19 cellular contexts compared by ENCODE assay signal in genomic region chr9:134959971-134960310, GRCh38. TPM values are rescaled to one million over a fixed set of nuclear protein-coding genes. Genes with fewer than 3 reads are reported as not detected.
"Had no signal": no experiment of that assay in that cellular context is flagged by ENCODE, and none has a peak within 500 bp of the region (broad histone marks: within the 10 kb centered on the region; RNA-seq: fewer than 3 reads in every experiment).

No MANE protein-coding gene starts in this region.

- DNase-seq: activated CD4-positive, alpha-beta memory T cell treated with anti-CD3 and anti-CD28 coated beads for 36 hours; activated CD4-positive, alpha-beta T cell treated with anti-CD3 and anti-CD28 coated beads for 36 hours; activated T-cell treated with anti-CD3 and anti-CD28 coated beads, Interleukin-2, amount 50 U/mL, for 1 hour; effector CD4-positive, alpha-beta T cell; naive B cell; stimulated activated CD4-positive, alpha-beta T cell treated with anti-CD3 and anti-CD28 coated beads, Interleukin-2, amount 100 ng/mL, for 24 hours; stimulated activated naive CD4-positive, alpha-beta T cell treated with Interleukin-2 at 50 U/mL for 16 hours; transverse colon had no signal

- H3K27ac Mint-ChIP-seq: activated CD4-positive, alpha-beta memory T cell treated with anti-CD3 and anti-CD28 coated beads for 36 hours; activated CD4-positive, alpha-beta T cell treated with anti-CD3 and anti-CD28 coated beads for 36 hours; activated naive CD4-positive, alpha-beta T cell treated with anti-CD3 and anti-CD28 coated beads, Interleukin-2, amount 50 U/mL, for 24 hours; activated T-helper 2 cell treated with anti-CD3 and anti-CD28 coated beads, Interferon-gamma antibody, Interleukin-2, Interleukin-4, amounts not matched to agents 10 μg/mL and 5 μg/mL and 100 μg/mL, durations not matched to agents 14 hours and 24 hours and 36 hours; naive B cell had no signal

- H3K4me1 ChIP-seq: ascending aorta, gastroesophageal sphincter, left lung, transverse colon had no signal

- H3K9me3 ChIP-seq: ascending aorta, left lung, neutrophil, transverse colon had no signal

- H3K4me1 Mint-ChIP-seq: activated CD4-positive, alpha-beta T cell treated with anti-CD3 and anti-CD28 coated beads for 36 hours; activated naive CD4-positive, alpha-beta T cell treated with anti-CD3 and anti-CD28 coated beads, Interleukin-2, amount 50 U/mL, for 24 hours; naive B cell had no signal

- H3K4me3 ChIP-seq: ascending aorta, gastroesophageal sphincter, heart left ventricle, left lung, transverse colon had no signal

- H3K36me3 Mint-ChIP-seq: activated CD4-positive, alpha-beta memory T cell treated with anti-CD3 and anti-CD28 coated beads for 36 hours; activated naive CD4-positive, alpha-beta T cell treated with anti-CD3 and anti-CD28 coated beads, Interleukin-2, amount 50 U/mL, for 24 hours; naive B cell had no signal

- H3K4me3 Mint-ChIP-seq: activated CD4-positive, alpha-beta memory T cell treated with anti-CD3 and anti-CD28 coated beads for 36 hours; activated CD4-positive, alpha-beta T cell treated with anti-CD3 and anti-CD28 coated beads for 36 hours; activated naive CD4-positive, alpha-beta T cell treated with anti-CD3 and anti-CD28 coated beads, Interleukin-2, amount 50 U/mL, for 24 hours; naive B cell had no signal

- H3K27me3 Mint-ChIP-seq: activated CD4-positive, alpha-beta T cell treated with anti-CD3 and anti-CD28 coated beads for 36 hours had no signal

- H3K9me3 Mint-ChIP-seq: activated CD4-positive, alpha-beta memory T cell treated with anti-CD3 and anti-CD28 coated beads for 36 hours; activated naive CD4-positive, alpha-beta T cell treated with anti-CD3 and anti-CD28 coated beads, Interleukin-2, amount 50 U/mL, for 24 hours; activated T-helper 2 cell treated with anti-CD3 and anti-CD28 coated beads, Interferon-gamma antibody, Interleukin-2, Interleukin-4, amounts not matched to agents 10 μg/mL and 5 μg/mL and 100 μg/mL, durations not matched to agents 14 hours and 24 hours and 36 hours had no signal

- H3K27ac ChIP-seq: ascending aorta, gastroesophageal sphincter, heart left ventricle, left lung, neutrophil, transverse colon had no signal

- ATAC-seq: activated CD4-positive, alpha-beta T cell treated with anti-CD3 and anti-CD28 coated beads for 36 hours; esophagus mucosa; gastroesophageal sphincter; left lung had no signal

- H3K36me3 ChIP-seq: ascending aorta, gastroesophageal sphincter, heart left ventricle, left lung, neutrophil, transverse colon had no signal

- H3K27me3 ChIP-seq: ascending aorta, heart left ventricle, neutrophil had no signal

RNA-seq across cellular contexts. Expression of gene FCN1, which starts 42.2 kb away (rescaled TPM):
- total RNA-seq: activated CD4-positive, alpha-beta memory T cell treated with anti-CD3 and anti-CD28 coated beads for 36 hours; activated CD4-positive, alpha-beta T cell treated with anti-CD3 and anti-CD28 coated beads for 36 hours; activated T-helper 2 cell treated with anti-CD3 and anti-CD28 coated beads, Interferon-gamma antibody, Interleukin-2, Interleukin-4, amounts not matched to agents 10 μg/mL and 5 μg/mL and 100 μg/mL, durations not matched to agents 14 hours and 24 hours and 36 hours; ascending aorta; kidney epithelial cell; renal cortical epithelial cell; T-helper 1 cell treated with Interleukin-12 subunit alpha and Interleukin-12 subunit beta and Interleukin-4 antibody, amounts not matched to agents 30 ng/mL and 1 ng/mL, for 36 hours had no signal
